ENCODE assay signal across 28 cellular contexts in genomic region chr7:42180806-42181205, GRCh38. TPM values are rescaled to one million over a fixed set of nuclear protein-coding genes. Genes with fewer than 3 reads are reported as not detected.
"Had no signal": no experiment of that assay in that cellular context is flagged by ENCODE, and none has a peak within 500 bp of the region (broad histone marks: within the 10 kb centered on the region; RNA-seq: fewer than 3 reads in every experiment).

No MANE protein-coding gene starts in this region.

- ATAC-seq: activated CD4-positive, CD25-positive, alpha-beta regulatory T cell treated with anti-CD3 and anti-CD28 coated beads, Interleukin-2, amount 50 U/mL, for 24 hours; mucosa of descending colon; natural killer cell treated with Interleukin-12 subunit alpha and Interleukin-12 subunit beta and Interleukin-15 and Interleukin-18, amount 100 ng/mL, for 72 hours; right cardiac atrium; stimulated activated naive B cell treated with anti-CD40 and anti-IgM and Interleukin-4, amounts not matched to agents 10 μg/mL and 1 μg/mL and 100 μg/mL, for 72 hours had no signal

- H3K4me1 ChIP-seq: adrenal gland, ascending aorta had no signal

- H3K9me3 ChIP-seq: adrenal gland, ascending aorta, esophagus muscularis mucosa, left ventricle myocardium inferior, mucosa of descending colon, transverse colon had no signal

- DNase-seq: activated CD4-positive, alpha-beta T cell treated with anti-CD3 and anti-CD28 coated beads for 48 hours; activated CD4-positive, alpha-beta T cell treated with anti-CD3 and anti-CD28 coated beads, Interleukin-2, amount 50 U/mL, for 48 hours; activated CD8-positive, alpha-beta memory T cell treated with anti-CD3 and anti-CD28 coated beads, Interleukin-2, amount 50 U/mL, for 4 hours; activated effector memory CD4-positive, alpha-beta T cell treated with anti-CD3 and anti-CD28 coated beads, Interleukin-2, amount 50 U/mL, for 16 hours; activated naive CD4-positive, alpha-beta T cell treated with anti-CD3 and anti-CD28 coated beads for 36 hours; activated naive CD8-positive, alpha-beta T cell treated with anti-CD3 and anti-CD28 coated beads for 36 hours; activated T-cell treated with anti-CD3 and anti-CD28 coated beads, Interleukin-2, amount 50 U/mL, for 1 hour; adrenal gland; brain microvascular endothelial cell; effector CD4-positive, alpha-beta T cell; foreskin melanocyte; islet precursor cell; left ventricle myocardium inferior; mucosa of descending colon; posterior cingulate gyrus; right cardiac atrium; stimulated activated CD4-positive, alpha-beta T cell treated with anti-CD3 and anti-CD28 coated beads, Interleukin-15, amount 100 ng/mL, for 24 hours; stimulated activated CD4-positive, alpha-beta T cell treated with anti-CD3 and anti-CD28 coated beads, Interleukin-2, amount 100 ng/mL, for 24 hours; stimulated activated naive B cell treated with anti-CD40 and anti-IgM and Interleukin-4, amounts not matched to agents 10 μg/mL and 1 μg/mL and 100 μg/mL, for 72 hours; T-helper 9 cell; transverse colon; WERI-Rb-1 had no signal

- H3K27me3 ChIP-seq: adrenal gland, ascending aorta, brain microvascular endothelial cell, esophagus muscularis mucosa, transverse colon had no signal

- H3K36me3 ChIP-seq: adrenal gland, brain microvascular endothelial cell, left ventricle myocardium inferior, transverse colon, WERI-Rb-1 had no signal

- H3K4me3 ChIP-seq: adrenal gland, ascending aorta, esophagus muscularis mucosa, left ventricle myocardium inferior, lung, mucosa of descending colon, transverse colon had no signal

- H3K27ac ChIP-seq: adrenal gland, ascending aorta, brain microvascular endothelial cell, esophagus muscularis mucosa, left ventricle myocardium inferior, transverse colon, WERI-Rb-1 had no signal

RNA-seq across cellular contexts. Expression of gene GLI3, which starts 56.2 kb away (rescaled TPM):
- total RNA-seq: activated naive CD8-positive, alpha-beta T cell treated with anti-CD3 and anti-CD28 coated beads for 36 hours; activated T-helper 1 cell treated with anti-CD3 and anti-CD28 coated beads, Interleukin-12 subunit alpha, Interleukin-12 subunit beta, Interleukin-2, Interleukin-4 antibody, amounts not matched to agents 30 ng/mL and 10 ng/mL and 1 ng/mL, durations not matched to agents 14 hours and 24 hours and 36 hours had no signal
